ENCODE assay signal across 21 cellular contexts in genomic region chr20:44172572-44172950, GRCh38. TPM values are rescaled to one million over a fixed set of nuclear protein-coding genes. Genes with fewer than 3 reads are reported as not detected.
DNase-seq lines count a peak whose midpoint lies in the region; ATAC-seq and TF ChIP-seq lines count a peak whose summit lies in the region.
"Had no signal": no experiment of that assay in that cellular context is flagged by ENCODE, and none has a peak within 500 bp of the region (broad histone marks: within the 10 kb centered on the region; RNA-seq: fewer than 3 reads in every experiment).

No MANE protein-coding gene starts in this region.

- ATAC-seq in SK-N-SH treated with all-trans-retinoic acid at 6 μM for 48 hours: no peak; the same call in 2 of the 3 replicates

- peaks cover 8% of the 10 kb centered on the region for H3K27me3 Mint-ChIP-seq in type B pancreatic cell

- TF ChIP-seq EP300 in SK-N-SH (IDR thresholded peaks at IDR 0.05; ENCODE audit: borderline replicate concordance in 1 of 2, low read depth in 1 of 2, low read length in 1 of 2): no peak
- no peak for TF ChIP-seq EP300 in esophagus muscularis mucosa (IDR thresholded peaks at IDR 0.05)
- TF ChIP-seq EP300 in sigmoid colon (IDR thresholded peaks at IDR 0.05): no peak

- no peaks in the 10 kb centered on the region for H3K79me2 ChIP-seq in SK-N-SH (ENCODE audit: insufficient read depth)

- intact Hi-C loops in esophagus muscularis mucosa (cut with DNase I) (no loop called here), sigmoid colon (cut with DNase I) (no loop called here)

- H3K27me3 ChIP-seq in SK-N-SH (ENCODE audit: insufficient read depth) (no peaks in the 10 kb centered on the region), esophagus muscularis mucosa (no peaks in the 10 kb centered on the region), sigmoid colon (no peaks in the 10 kb centered on the region)

- no peak for TF ChIP-seq CTCF in SK-N-SH (IDR thresholded peaks at IDR 0.05)
- TF ChIP-seq CTCF in esophagus muscularis mucosa (IDR thresholded peaks at IDR 0.05): no peak
- no peak for TF ChIP-seq CTCF in sigmoid colon (IDR thresholded peaks at IDR 0.05)
- TF ChIP-seq CTCF in type B pancreatic cell (conservative IDR thresholded peaks at IDR 0.05): no peak

- H3K4me3 ChIP-seq in SK-N-SH (ENCODE audit: low read depth in 2 of 2, low read length in 1 of 2) (no peak overlapping the region), esophagus muscularis mucosa (no peak overlapping the region), sigmoid colon (no peak overlapping the region)
- H3K4me3 ChIP-seq: GM23248, HAP-1 had no signal

- H3K9me3 ChIP-seq in SK-N-SH (no peaks in the 10 kb centered on the region), esophagus muscularis mucosa (no peaks in the 10 kb centered on the region), sigmoid colon (no peaks in the 10 kb centered on the region)
- H3K9me3 ChIP-seq: BE2C, HAP-1 had no signal

- H3K4me1 Mint-ChIP-seq in type B pancreatic cell (ENCODE audit: unreplicated experiment): peaks cover 8% of the 10 kb centered on the region

- H3F3A ChIP-seq in SK-N-SH (replicated peaks; ENCODE audit: insufficient read depth): peaks cover 3% of the 10 kb centered on the region

- TF ChIP-seq POLR2A in esophagus muscularis mucosa (IDR thresholded peaks at IDR 0.05; ENCODE audit: low read depth) (no peak), sigmoid colon (IDR thresholded peaks at IDR 0.05) (no peak)

- no peak for DNase-seq in SK-N-SH
- DNase-seq in esophagus muscularis mucosa (ENCODE audit: extremely low spot score): no peak
- DNase-seq in sigmoid colon: peak; percentile 28
- DNase-seq in type B pancreatic cell (ENCODE audit: extremely low spot score, unreplicated experiment): no peak
- no peak for DNase-seq in putamen (ENCODE audit: low spot score)
- no peak for DNase-seq in activated CD8-positive, alpha-beta memory T cell treated with anti-CD3 and anti-CD28 coated beads, Interleukin-2, amount 50 U/mL, for 4 hours
- DNase-seq in stimulated activated CD4-positive, alpha-beta T cell treated with anti-CD3 and anti-CD28 coated beads, Interleukin-12 subunit alpha, Interleukin-12 subunit beta, amount 100 ng/mL, for 4 hours: no peak
- DNase-seq: BE2C; CD4-positive, alpha-beta memory T cell; DMS153; GF-D8; NCI-H1417 treated with DMSO at 0.1 percent for 48 hours; NCI-H187 treated with DMSO at 0.1 percent for 48 hours; NCI-H226; NCI-H524; NCI-H82 had no signal

- H3K27ac ChIP-seq in SK-N-SH (ENCODE audit: low read depth in 2 of 2, low read length in 1 of 2): 0 out of 4 replicates have a peak overlapping the region, but pooled peaks of 1 of the 2 experiments have one; percentile 42
- peak overlapping the region; percentile 90 to 98 (median 96) for H3K27ac ChIP-seq in esophagus muscularis mucosa (replicated peaks in 1 of 4)
- H3K27ac ChIP-seq in sigmoid colon: peak overlapping the region; percentile 91 to 99 (median 95)
- H3K27ac ChIP-seq: 22Rv1, KMS-11 had no signal

- WGBS in SK-N-SH (ENCODE audit: low lambda C conversion rate): 78% methylated on average over 2 of the region's 2 CpGs
- WGBS in esophagus muscularis mucosa: 63% methylated on average over 2 of the region's 2 CpGs
- 84 to 89% methylated on average over 2 of the region's 2 CpGs for WGBS in sigmoid colon, 2 donors

- H3K4me2 ChIP-seq in SK-N-SH: peak overlapping the region; percentile 1; the same call in 1 of the 2 replicates
- H3K4me2 ChIP-seq: KMS-11 had no signal

- no peaks in the 10 kb centered on the region for H3K9me3 Mint-ChIP-seq in type B pancreatic cell

- H2AFZ ChIP-seq in SK-N-SH (ENCODE audit: low read depth): no peak overlapping the region

- H3K9me2 ChIP-seq in SK-N-SH: no peaks in the 10 kb centered on the region

- H3K36me3 ChIP-seq in SK-N-SH (replicated peaks in 1 of 2; ENCODE audit: control insufficient read depth in 1 of 2, insufficient read depth in 2 of 2, low read length in 1 of 2) (no peaks in the 10 kb centered on the region), esophagus muscularis mucosa (peaks cover 0 to 12% (median 4%) of the 10 kb centered on the region in 4 donors), sigmoid colon (no peaks in the 10 kb centered on the region)
- H3K36me3 ChIP-seq: BE2C, HAP-1 had no signal

- no peak for TF ChIP-seq RAD21 in SK-N-SH (IDR thresholded peaks at IDR 0.05; ENCODE audit: low read length)

- H3K4me3 Mint-ChIP-seq in type B pancreatic cell: no peak overlapping the region
- H3K4me3 Mint-ChIP-seq: CD4-positive, alpha-beta memory T cell had no signal

- H4K20me1 ChIP-seq in SK-N-SH (ENCODE audit: insufficient read depth): no peaks in the 10 kb centered on the region

- no peak overlapping the region for H3K9ac ChIP-seq in SK-N-SH
- H3K9ac ChIP-seq: GM23248, KMS-11 had no signal

- H3K36me3 Mint-ChIP-seq in type B pancreatic cell: peaks cover 4% of the 10 kb centered on the region
- H3K36me3 Mint-ChIP-seq: CD4-positive, alpha-beta memory T cell had no signal

- H3K4me1 ChIP-seq in SK-N-SH (ENCODE audit: control insufficient read depth in 1 of 2, insufficient read depth in 2 of 2, low read depth in 1 of 2, low read length in 1 of 2) (peaks cover 3 to 12% of the 10 kb centered on the region in 2 experiments; a peak in 3 of 4 replicates), esophagus muscularis mucosa (peaks cover 69 to 99% (median 94%) of the 10 kb centered on the region in 4 donors), sigmoid colon (peaks cover 0 to 88% (median 86%) of the 10 kb centered on the region in 4 donors)
- H3K4me1 ChIP-seq: BE2C, HAP-1 had no signal

- H3K27ac Mint-ChIP-seq in type B pancreatic cell: peak overlapping the region; percentile 82
- H3K27ac Mint-ChIP-seq: CD4-positive, alpha-beta memory T cell had no signal

- CTCF ChIA-PET in SK-N-SH (lab: Yijun Ruan, JAX): interaction anchor here (1.0 to 4.3 kb wide), 3 partner anchors 17 to 212 kb away, joined by 3 to 22 read pairs (median 16); no protein-coding TSS in a partner anchor

- POLR2A ChIA-PET in SK-N-SH (lab: Yijun Ruan, JAX): no interaction called here

TF ChIP-seq in SK-N-SH, 30 proteins besides CTCF, POLR2A, EP300 and RAD21:
- TF ChIP-seq FOSL2 (IDR thresholded peaks at IDR 0.05; ENCODE audit: borderline replicate concordance, low read depth): no peak
- no peak for TF ChIP-seq USF1 (IDR thresholded peaks at IDR 0.05; ENCODE audit: borderline replicate concordance, low read depth)
- TF ChIP-seq RFX5 (IDR thresholded peaks at IDR 0.05; ENCODE audit: low read length): no peak
- TF ChIP-seq POLR2AphosphoS5 (IDR thresholded peaks at IDR 0.05; ENCODE audit: low read depth, low read length): no peak
- TF ChIP-seq RCOR1 (IDR thresholded peaks at IDR 0.05; ENCODE audit: low read length): no peak
- no peak for TF ChIP-seq TCF12 (IDR thresholded peaks at IDR 0.05)
- TF ChIP-seq SIN3A (IDR thresholded peaks at IDR 0.05; ENCODE audit: borderline replicate concordance, low read depth, low read length): no peak

TF ChIP-seq in SK-N-SH treated with all-trans-retinoic acid at 6 μM for 48 hours, 23 proteins besides CTCF, POLR2A, EP300 and RAD21:
- TF ChIP-seq ZNF565 (CRISPR knock-in tag; conservative IDR thresholded peaks at IDR 0.05; ENCODE audit: low read depth): no peak
- TF ChIP-seq PPARA (CRISPR knock-in tag; IDR thresholded peaks at IDR 0.05; ENCODE audit: borderline replicate concordance): no peak
- no peak for TF ChIP-seq POU6F1 (CRISPR knock-in tag; IDR thresholded peaks at IDR 0.05; ENCODE audit: borderline replicate concordance, low read depth)
- TF ChIP-seq TCF4 (CRISPR knock-in tag; IDR thresholded peaks at IDR 0.05; ENCODE audit: borderline replicate concordance): no peak
- no peak for TF ChIP-seq ISL1 (CRISPR knock-in tag; IDR thresholded peaks at IDR 0.05)
- no peak for TF ChIP-seq GLIS3 (CRISPR knock-in tag; IDR thresholded peaks at IDR 0.05)
- TF ChIP-seq ARNTL (CRISPR knock-in tag; IDR thresholded peaks at IDR 0.05; ENCODE audit: borderline replicate concordance, low read depth): no peak
- no peak for TF ChIP-seq ESRRG (CRISPR knock-in tag; IDR thresholded peaks at IDR 0.05)

RNA-seq across cellular contexts. Expression of gene JPH2, which starts 14.4 kb away (rescaled TPM):
- polyA plus RNA-seq in SK-N-SH (2012; rRNA removed) (0.67 and 0.75 TPM in 2 replicates), sigmoid colon (1 to 10 TPM in 1 of 3 donors, under 1 TPM in 2; 0.23 to 5.3 (median 0.60) TPM)
- polyA plus RNA-seq in SK-N-SH (2012; cell fraction: cytosol; rRNA removed): 0.44 and 0.58 TPM in 2 replicates
- 0.66 and 0.74 TPM in 2 replicates for polyA plus RNA-seq in SK-N-SH (2012; cell fraction: nucleus; rRNA removed)
- total RNA-seq in esophagus muscularis mucosa (100 to 1,000 TPM; 187 to 441 (median 295) TPM), sigmoid colon (100 to 1,000 TPM in 3 of 4 donors, 10 to 100 TPM in 1; 52.0 to 166 (median 122) TPM), type B pancreatic cell (ENCODE audit: low replicate concordance) (4.9 and 17.3 TPM in 2 replicates)
- total RNA-seq: CD4-positive, alpha-beta memory T cell had no signal
- polyA plus RNA-seq: CD4-positive, alpha-beta memory T cell had no signal

RNA-seq across cellular contexts. Expression of gene OSER1, which starts 38.0 kb away (rescaled TPM):
- polyA plus RNA-seq in SK-N-SH (2012; rRNA removed) (22.3 and 31.0 TPM in 2 replicates), sigmoid colon (10 to 100 TPM; 28.5 to 39.8 (median 37.2) TPM)
- polyA plus RNA-seq in SK-N-SH (2012; cell fraction: cytosol; rRNA removed): 21.3 and 25.1 TPM in 2 replicates
- polyA plus RNA-seq in SK-N-SH (2012; cell fraction: nucleus; rRNA removed): 44.4 and 73.2 TPM in 2 replicates
- total RNA-seq in esophagus muscularis mucosa (10 to 100 TPM; 45.2 to 94.4 (median 71.0) TPM), sigmoid colon (10 to 100 TPM; 47.4 to 90.5 (median 61.5) TPM), type B pancreatic cell (ENCODE audit: low replicate concordance) (31.1 and 38.4 TPM in 2 replicates)
